In genomic region chr3:13282986-13283876, GRCh38 we compare ENCODE assay signal across 8 cellular contexts.
DNase-seq lines count a peak whose midpoint lies in the region; ATAC-seq and TF ChIP-seq lines count a peak whose summit lies in the region.

No MANE protein-coding gene starts in this region.

- H3K36me3 ChIP-seq in HAP-1 (replicated peaks) = no peaks in the 10 kb centered on the region
- H3K36me3 ChIP-seq in spleen = no peaks in the 10 kb centered on the region

- TF ChIP-seq CTCF in spleen (IDR thresholded peaks at IDR 0.05 in 8 of 11, conservative IDR thresholded peaks at IDR 0.05 in 3 of 11) = peak in 6 of 11 experiments; percentile 21 to 59 (median 48)

- H3K27me3 Mint-ChIP-seq in activated CD4-positive, alpha-beta memory T cell treated with anti-CD3 and anti-CD28 coated beads, Interleukin-2, amount 10 ng/mL, durations not matched to agents 7 days and 5 days = peaks cover 47% of the 10 kb centered on the region

- H3K4me1 ChIP-seq in HAP-1 = peaks cover 3% of the 10 kb centered on the region; the same call in 1 of the 2 replicates
- no peaks in the 10 kb centered on the region for H3K4me1 ChIP-seq in right cardiac atrium (ENCODE audit: control insufficient read depth, insufficient read depth, low read length)
- peaks cover 5 to 26% (median 20%) of the 10 kb centered on the region in 6 donors for H3K4me1 ChIP-seq in spleen

- peaks cover 17% of the 10 kb centered on the region for H3K9me3 Mint-ChIP-seq in activated CD4-positive, alpha-beta memory T cell treated with anti-CD3 and anti-CD28 coated beads, Interleukin-2, amount 10 ng/mL, durations not matched to agents 7 days and 5 days

- ATAC-seq in right cardiac atrium (peak in 1 of 2 donors; percentile 47), HG02884 (IDR thresholded peaks at IDR 0.05; ENCODE audit: unreplicated experiment) (no peak), GM18907 (IDR thresholded peaks at IDR 0.05; ENCODE audit: unreplicated experiment) (no peak)

- 4% methylated on average over 93 of the region's 93 CpGs for WGBS in right cardiac atrium
- 4 to 18% (median 6%) methylated on average over 21 to 93 of the region's 93 CpGs for WGBS in spleen, 5 donors

- CTCF ChIA-PET in activated CD4-positive, alpha-beta memory T cell treated with anti-CD3 and anti-CD28 coated beads, Interleukin-2, amount 10 ng/mL, durations not matched to agents 7 days and 5 days (lab: Charles Lee) = interaction anchor here (0.7 to 1.1 kb wide), 5 partner anchors 15 to 191 kb away, joined by 3 to 7 read pairs (median 3); no protein-coding TSS in a partner anchor

- no peaks in the 10 kb centered on the region for H3K27me3 ChIP-seq in HAP-1 (ENCODE audit: low read depth)
- H3K27me3 ChIP-seq in right cardiac atrium (ENCODE audit: control insufficient read depth, insufficient read depth) = no peaks in the 10 kb centered on the region
- peaks cover 0 to 72% (median 42%) of the 10 kb centered on the region in 7 donors for H3K27me3 ChIP-seq in spleen (replicated peaks in 1 of 7)

- POLR2A ChIA-PET in activated CD4-positive, alpha-beta memory T cell treated with anti-CD3 and anti-CD28 coated beads, Interleukin-2, amount 10 ng/mL, durations not matched to agents 7 days and 5 days (lab: Charles Lee) = no interaction called here

- peaks cover 11% of the 10 kb centered on the region for H3K4me1 Mint-ChIP-seq in activated CD4-positive, alpha-beta memory T cell treated with anti-CD3 and anti-CD28 coated beads, Interleukin-2, amount 10 ng/mL, durations not matched to agents 7 days and 5 days

- in situ Hi-C loops in HAP-1 (cut with MboI; ENCODE audit: low sequenced_read_pairs) = no loop called here

- peak overlapping the region; percentile 48 for H3K4me3 Mint-ChIP-seq in activated CD4-positive, alpha-beta memory T cell treated with anti-CD3 and anti-CD28 coated beads, Interleukin-2, amount 10 ng/mL, durations not matched to agents 7 days and 5 days

- H3K4me3 ChIP-seq in HAP-1 (peak overlapping the region; percentile 47), right cardiac atrium (ENCODE audit: low read length) (peak overlapping the region; percentile 90), spleen (peak overlapping the region; percentile 8 to 68 (median 42))

- H3K9me3 ChIP-seq in HAP-1 (peaks cover 9% of the 10 kb centered on the region), right cardiac atrium (ENCODE audit: control insufficient read depth, low read length) (no peaks in the 10 kb centered on the region), spleen (peaks cover 0 to 32% (median 21%) of the 10 kb centered on the region in 8 donors)

- intact Hi-C loops in right cardiac atrium (cut with DNase I) (loop anchor here in 1 of 4 donors (10.0 kb wide), 1 partner anchor 188 kb away; no protein-coding TSS in a partner anchor), spleen (cut with DNase I; ENCODE audit: low total_unique reads) (no loop called here)

- H3K36me3 Mint-ChIP-seq in activated CD4-positive, alpha-beta memory T cell treated with anti-CD3 and anti-CD28 coated beads, Interleukin-2, amount 10 ng/mL, durations not matched to agents 7 days and 5 days (ENCODE audit: low read depth) = peaks cover 13% of the 10 kb centered on the region

- H3K27ac ChIP-seq in right cardiac atrium (ENCODE audit: low read length) = no peak overlapping the region
- H3K27ac ChIP-seq in spleen = no peak overlapping the region

- H3K27ac Mint-ChIP-seq in activated CD4-positive, alpha-beta memory T cell treated with anti-CD3 and anti-CD28 coated beads, Interleukin-2, amount 10 ng/mL, durations not matched to agents 7 days and 5 days = no peak overlapping the region

- DNase-seq in AG20443 (ENCODE audit: low spot score) = peak; percentile 56
- peak; percentile 47 to 72 for DNase-seq in HAP-1 (ENCODE audit: low spot score in 2 of 2)
- no peak for DNase-seq in activated CD4-positive, alpha-beta memory T cell treated with anti-CD3 and anti-CD28 coated beads, Interleukin-2, amount 10 ng/mL, durations not matched to agents 7 days and 5 days
- no peak for DNase-seq in right cardiac atrium
- peak; percentile 80 for DNase-seq in spleen
- no peak for DNase-seq in activated gamma-delta T cell (lab: John Stamatoyannopoulos, UW)

- no peak for TF ChIP-seq POLR2A in spleen (IDR thresholded peaks at IDR 0.05)

Comparison
In these comparisons a context has a peak if more than half of its experiments do, and no peak if none do; other contexts are left out.
1. DNase-seq: peak in AG20443 (single experiment), HAP-1 (2 of 2) and spleen (single experiment); none in activated CD4-positive, alpha-beta memory T cell treated with anti-CD3 and anti-CD28 coated beads, Interleukin-2, amount 10 ng/mL, durations not matched to agents 7 days and 5 days (single experiment), right cardiac atrium (0 of 3) and activated gamma-delta T cell (single experiment).
2. Peak in every context shown above with its lines, with median percentiles within 50 percentile points of each other: H3K4me3 ChIP-seq.